Comparison of ENCODE assay signal across 1 cellular context in the genomic region with DNA sequence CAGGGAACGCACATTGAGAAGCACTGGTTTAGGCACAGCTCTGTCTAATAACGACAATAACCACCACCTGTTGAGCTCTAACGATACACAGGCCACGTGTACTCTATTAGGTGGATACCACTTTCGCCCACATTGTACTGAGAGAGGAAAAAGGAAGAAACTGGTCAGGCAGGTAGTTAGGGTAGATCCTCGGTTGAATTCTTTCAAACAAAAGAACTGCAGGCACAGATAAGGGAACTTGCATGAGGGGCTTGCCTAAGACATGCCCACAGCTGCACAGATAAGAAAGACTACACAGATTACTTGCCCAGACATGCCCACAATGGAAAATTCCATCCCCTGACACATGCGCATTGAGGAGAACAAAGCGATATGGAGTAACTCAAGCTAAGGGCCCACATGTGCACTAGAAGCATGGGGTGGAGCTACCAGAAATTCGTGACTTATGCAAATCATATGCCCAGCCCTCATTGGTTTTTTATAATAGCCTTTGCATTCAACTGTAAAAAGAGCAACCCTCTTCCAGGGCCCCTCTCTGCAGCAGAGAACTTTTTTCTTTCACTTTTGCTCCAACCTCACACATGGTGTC.
TF ChIP-seq lines count a peak whose summit lies in the region.

No MANE protein-coding gene starts in this region.

TF ChIP-seq in H1, 55 proteins besides CTCF, POLR2A, EP300 and RAD21:
- no peak for TF ChIP-seq EZH2 (IDR thresholded peaks at IDR 0.05; ENCODE audit: low read depth, low read length, severe bottlenecking)
- no peak for TF ChIP-seq JUN (IDR thresholded peaks at IDR 0.05; ENCODE audit: low read depth, low read length)
- no peak for TF ChIP-seq PHF8 (conservative IDR thresholded peaks at IDR 0.05; ENCODE audit: low read depth, low read length)
- TF ChIP-seq CHD1 (IDR thresholded peaks at IDR 0.05; ENCODE audit: low read depth, low read length) = no peak
- no peak for TF ChIP-seq BRCA1 (IDR thresholded peaks at IDR 0.05; ENCODE audit: low read depth, low read length)
- TF ChIP-seq RNF2 (IDR thresholded peaks at IDR 0.05; ENCODE audit: borderline replicate concordance, low read depth, low read length, missing control alignments, poor library complexity, severe bottlenecking) = no peak
- TF ChIP-seq GABPA (IDR thresholded peaks at IDR 0.05; ENCODE audit: borderline replicate concordance, insufficient read depth, low read length) = no peak
- TF ChIP-seq HDAC2 (IDR thresholded peaks at IDR 0.05; ENCODE audit: borderline replicate concordance in 1 of 2, low read depth in 2 of 2, low read length in 2 of 2) = no peak
- TF ChIP-seq CTBP2 (IDR thresholded peaks at IDR 0.05; ENCODE audit: borderline replicate concordance, insufficient read depth, insufficient read length, low read length) = no peak
- TF ChIP-seq TEAD4 (IDR thresholded peaks at IDR 0.05; ENCODE audit: low read depth, low read length) = no peak
- TF ChIP-seq SIX5 (IDR thresholded peaks at IDR 0.05; ENCODE audit: low read depth, low read length) = no peak
- no peak for TF ChIP-seq CREB1 (IDR thresholded peaks at IDR 0.05)
- no peak for TF ChIP-seq ASH2L (IDR thresholded peaks at IDR 0.05; ENCODE audit: low read length)
- no peak for TF ChIP-seq SP1 (IDR thresholded peaks at IDR 0.05; ENCODE audit: low read depth, low read length)
- TF ChIP-seq KDM1A (IDR thresholded peaks at IDR 0.05; ENCODE audit: borderline replicate concordance, low read length) = no peak
- no peak for TF ChIP-seq NRF1 (IDR thresholded peaks at IDR 0.05; ENCODE audit: low read depth, low read length)
- TF ChIP-seq, protein P1, sequence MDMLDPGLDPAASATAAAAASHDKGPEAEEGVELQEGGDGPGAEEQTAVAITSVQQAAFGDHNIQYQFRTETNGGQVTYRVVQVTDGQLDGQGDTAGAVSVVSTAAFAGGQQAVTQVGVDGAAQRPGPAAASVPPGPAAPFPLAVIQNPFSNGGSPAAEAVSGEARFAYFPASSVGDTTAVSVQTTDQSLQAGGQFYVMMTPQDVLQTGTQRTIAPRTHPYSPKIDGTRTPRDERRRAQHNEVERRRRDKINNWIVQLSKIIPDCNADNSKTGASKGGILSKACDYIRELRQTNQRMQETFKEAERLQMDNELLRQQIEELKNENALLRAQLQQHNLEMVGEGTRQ (IDR thresholded peaks at IDR 0.05; ENCODE audit: low read length) = no peak
- TF ChIP-seq, protein P2, sequence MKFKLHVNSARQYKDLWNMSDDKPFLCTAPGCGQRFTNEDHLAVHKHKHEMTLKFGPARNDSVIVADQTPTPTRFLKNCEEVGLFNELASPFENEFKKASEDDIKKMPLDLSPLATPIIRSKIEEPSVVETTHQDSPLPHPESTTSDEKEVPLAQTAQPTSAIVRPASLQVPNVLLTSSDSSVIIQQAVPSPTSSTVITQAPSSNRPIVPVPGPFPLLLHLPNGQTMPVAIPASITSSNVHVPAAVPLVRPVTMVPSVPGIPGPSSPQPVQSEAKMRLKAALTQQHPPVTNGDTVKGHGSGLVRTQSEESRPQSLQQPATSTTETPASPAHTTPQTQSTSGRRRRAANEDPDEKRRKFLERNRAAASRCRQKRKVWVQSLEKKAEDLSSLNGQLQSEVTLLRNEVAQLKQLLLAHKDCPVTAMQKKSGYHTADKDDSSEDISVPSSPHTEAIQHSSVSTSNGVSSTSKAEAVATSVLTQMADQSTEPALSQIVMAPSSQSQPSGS (IDR thresholded peaks at IDR 0.05; ENCODE audit: low read length) = no peak
- no peak for TF ChIP-seq CEBPB (IDR thresholded peaks at IDR 0.05; ENCODE audit: low read depth, low read length)
- TF ChIP-seq KDM4A (IDR thresholded peaks at IDR 0.05; ENCODE audit: low read depth, low read length, severe bottlenecking) = no peak
